8 cellular contexts compared by ENCODE assay signal in the genomic region with DNA sequence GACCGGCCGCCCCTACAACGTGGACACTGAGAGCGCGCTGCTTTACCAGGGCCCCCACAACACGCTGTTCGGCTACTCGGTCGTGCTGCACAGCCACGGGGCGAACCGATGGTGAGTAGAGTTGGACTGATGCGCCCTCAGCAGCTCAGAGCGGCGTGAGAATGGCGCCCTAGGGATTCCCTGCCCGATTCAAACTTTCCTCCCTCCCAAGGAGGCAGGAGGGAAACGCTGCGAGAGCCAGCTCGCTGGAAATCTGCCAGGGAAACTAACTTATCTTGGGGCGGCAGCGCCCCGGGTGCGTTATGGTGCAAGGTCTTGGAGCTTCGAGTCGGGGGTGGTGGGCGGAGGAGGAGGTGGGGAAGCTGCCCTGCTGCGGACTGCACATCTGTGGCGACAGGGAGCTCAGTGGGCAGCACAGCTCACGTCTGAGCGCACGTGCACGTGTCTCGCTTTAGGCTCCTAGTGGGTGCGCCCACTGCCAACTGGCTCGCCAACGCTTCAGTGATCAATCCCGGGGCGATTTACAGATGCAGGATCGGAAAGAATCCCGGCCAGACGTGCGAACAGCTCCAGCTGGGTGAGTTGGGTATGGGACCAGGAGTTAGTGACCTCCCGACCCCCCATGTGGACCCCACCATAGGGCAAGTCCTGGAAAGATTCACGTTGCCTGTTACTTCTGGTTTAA. TPM values are rescaled to one million over a fixed set of nuclear protein-coding genes. Genes with fewer than 3 reads are reported as not detected.
DNase-seq lines count a peak whose midpoint lies in the region; ATAC-seq and TF ChIP-seq lines count a peak whose summit lies in the region.

No MANE protein-coding gene starts in this region.

- H3K36me3 Mint-ChIP-seq in activated T-helper 1 cell treated with anti-CD3 and anti-CD28 coated beads, Interleukin-12 subunit alpha, Interleukin-12 subunit beta, Interleukin-2, Interleukin-4 antibody, amounts not matched to agents 30 ng/mL and 10 ng/mL and 1 ng/mL, durations not matched to agents 14 hours and 24 hours and 36 hours (ENCODE audit: low read depth): peaks cover 17% of the 10 kb centered on the region

- H3K27ac Mint-ChIP-seq in activated T-helper 1 cell treated with anti-CD3 and anti-CD28 coated beads, Interleukin-12 subunit alpha, Interleukin-12 subunit beta, Interleukin-2, Interleukin-4 antibody, amounts not matched to agents 30 ng/mL and 10 ng/mL and 1 ng/mL, durations not matched to agents 14 hours and 24 hours and 36 hours: peak overlapping the region; percentile 96

- DNase-seq in GM12864 (ENCODE audit: low read depth) (peak; percentile 51), NOMO-1 treated with dmso at 0.1 percent for 144 hours (lab: John Stamatoyannopoulos, UW; ENCODE audit: unreplicated experiment) (peak; percentile 57), germinal center (ENCODE audit: low spot score) (peak; percentile 23), posterior vena cava (ENCODE audit: low spot score) (peak; percentile 86), dedifferentiated amniotic fluid mesenchymal stem cell (ENCODE audit: extremely low spot score) (no peak)
- DNase-seq in activated T-helper 1 cell treated with anti-CD3 and anti-CD28 coated beads, Interleukin-12 subunit alpha, Interleukin-12 subunit beta, Interleukin-2, Interleukin-4 antibody, amounts not matched to agents 30 ng/mL and 10 ng/mL and 1 ng/mL, durations not matched to agents 14 hours and 24 hours and 36 hours (ENCODE audit: low spot score): peak; percentile 37

- peak overlapping the region; percentile 87 for H3K4me3 ChIP-seq in GM12864 (ENCODE audit: low read depth, low read length)

- no peak for TF ChIP-seq CTCF in GM12864 (IDR thresholded peaks at IDR 0.05; ENCODE audit: low read depth, low read length, missing control alignments)

- no peaks in the 10 kb centered on the region for H3K27me3 Mint-ChIP-seq in activated T-helper 1 cell treated with anti-CD3 and anti-CD28 coated beads, Interleukin-12 subunit alpha, Interleukin-12 subunit beta, Interleukin-2, Interleukin-4 antibody, amounts not matched to agents 30 ng/mL and 10 ng/mL and 1 ng/mL, durations not matched to agents 14 hours and 24 hours and 36 hours (ENCODE audit: insufficient read depth)

- ATAC-seq in HG02759 (IDR thresholded peaks at IDR 0.05; ENCODE audit: unreplicated experiment): peak; percentile 38
- ATAC-seq in HG03457 (IDR thresholded peaks at IDR 0.05; ENCODE audit: unreplicated experiment): no peak

- peaks cover 81% of the 10 kb centered on the region for H3K4me1 Mint-ChIP-seq in activated T-helper 1 cell treated with anti-CD3 and anti-CD28 coated beads, Interleukin-12 subunit alpha, Interleukin-12 subunit beta, Interleukin-2, Interleukin-4 antibody, amounts not matched to agents 30 ng/mL and 10 ng/mL and 1 ng/mL, durations not matched to agents 14 hours and 24 hours and 36 hours (ENCODE audit: low read depth)

- peak overlapping the region; percentile 98 for H3K4me3 Mint-ChIP-seq in activated T-helper 1 cell treated with anti-CD3 and anti-CD28 coated beads, Interleukin-12 subunit alpha, Interleukin-12 subunit beta, Interleukin-2, Interleukin-4 antibody, amounts not matched to agents 30 ng/mL and 10 ng/mL and 1 ng/mL, durations not matched to agents 14 hours and 24 hours and 36 hours

- H3K9me3 Mint-ChIP-seq in activated T-helper 1 cell treated with anti-CD3 and anti-CD28 coated beads, Interleukin-12 subunit alpha, Interleukin-12 subunit beta, Interleukin-2, Interleukin-4 antibody, amounts not matched to agents 30 ng/mL and 10 ng/mL and 1 ng/mL, durations not matched to agents 14 hours and 24 hours and 36 hours: no peaks in the 10 kb centered on the region

- intact Hi-C loops in activated T-helper 1 cell treated with anti-CD3 and anti-CD28 coated beads, Interleukin-12 subunit alpha, Interleukin-12 subunit beta, Interleukin-2, Interleukin-4 antibody, amounts not matched to agents 30 ng/mL and 10 ng/mL and 1 ng/mL, durations not matched to agents 14 hours and 24 hours and 36 hours (cut with micrococcal nuclease): loop anchor here (1.0 to 5.0 kb wide), 6 partner anchors 8 to 434 kb away; a partner anchor contains a TSS
- intact Hi-C loops in posterior vena cava (cut with DNase I): no loop called here

RNA-seq across cellular contexts. Expression of a gene that starts 0.7 kb away (rescaled TPM):
- total RNA-seq in activated T-helper 1 cell treated with anti-CD3 and anti-CD28 coated beads, Interleukin-12 subunit alpha, Interleukin-12 subunit beta, Interleukin-2, Interleukin-4 antibody, amounts not matched to agents 30 ng/mL and 10 ng/mL and 1 ng/mL, durations not matched to agents 14 hours and 24 hours and 36 hours: 98.5 and 118 TPM in 2 replicates
- 10 to 100 TPM; 10.5 to 12.4 TPM for total RNA-seq in posterior vena cava
